22 cellular contexts compared by ENCODE assay signal in the genomic region with DNA sequence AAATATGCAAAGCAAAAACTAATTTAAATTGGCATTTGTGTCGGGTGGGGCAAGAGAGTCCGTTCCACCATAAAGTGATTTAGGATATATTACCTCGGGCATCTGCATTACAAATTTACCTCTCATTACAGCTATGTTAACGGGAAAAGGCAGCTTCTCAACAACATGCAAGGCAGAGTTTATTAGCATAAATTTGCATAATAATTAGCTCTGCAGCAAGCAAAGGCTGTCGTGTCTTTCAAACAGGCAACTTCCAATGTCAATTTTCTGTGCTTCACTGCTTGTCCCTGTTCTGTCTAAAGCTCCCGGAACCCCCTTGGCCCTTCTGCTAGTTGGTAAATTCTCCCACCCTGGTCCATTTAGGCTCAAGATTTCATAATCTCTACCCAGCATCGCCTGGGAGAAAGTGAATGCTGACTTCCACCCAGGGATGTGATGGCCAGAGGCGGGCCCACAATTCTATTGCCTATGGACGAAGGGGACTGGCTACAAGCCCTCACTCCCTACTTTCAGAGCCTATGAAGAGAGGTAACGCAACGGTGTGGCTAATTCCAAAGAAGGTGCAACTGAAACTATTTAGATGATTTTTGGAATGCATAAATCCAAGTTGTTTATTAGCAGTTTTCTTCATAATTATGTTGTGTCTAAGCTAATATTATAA.
DNase-seq lines count a peak whose midpoint lies in the region; FAIRE-seq and TF ChIP-seq lines count a peak whose summit lies in the region.
"Had no signal": no experiment of that assay in that cellular context is flagged by ENCODE, and none has a peak within 500 bp of the region (broad histone marks: within the 10 kb centered on the region; RNA-seq: fewer than 3 reads in every experiment).

No MANE protein-coding gene starts in this region.

- no peaks in the 10 kb centered on the region for H3K36me3 Mint-ChIP-seq in H9 (ENCODE audit: insufficient read depth in 1 of 3, low read depth in 3 of 3)

- no peak overlapping the region for H2AK5ac ChIP-seq in H9 (ENCODE audit: insufficient read length, low read length)

- H3K4me2 ChIP-seq in H9 (ENCODE audit: insufficient read depth, insufficient read length, low read length): peak overlapping the region; percentile 13
- H3K4me2 ChIP-seq: KMS-11 had no signal

- TF ChIP-seq POLR2A in GM12892 (IDR thresholded peaks at IDR 0.05; ENCODE audit: low read depth, low read length): no peak

- no peak overlapping the region for H3K23ac ChIP-seq in H9 (ENCODE audit: insufficient read length, low read depth, low read length)

- H3K18ac ChIP-seq in H9 (ENCODE audit: insufficient read length, low read depth, low read length): no peak overlapping the region

- peak overlapping the region; percentile 89 to 95 (median 94) for H3K27ac Mint-ChIP-seq in H9
- H3K27ac Mint-ChIP-seq: B cell; CD4-positive, alpha-beta T cell had no signal

- no peaks in the 10 kb centered on the region for H3K36me3 ChIP-seq in ES-I3 (ENCODE audit: insufficient read depth, low read length)
- no peaks in the 10 kb centered on the region for H3K36me3 ChIP-seq in iPS-15b (ENCODE audit: control insufficient read depth, insufficient read depth, low read length)

- H3K27me3 ChIP-seq in H9 (ENCODE audit: insufficient read depth, low read length) (no peaks in the 10 kb centered on the region), iPS-15b (ENCODE audit: control insufficient read depth, insufficient read depth, low read length) (no peaks in the 10 kb centered on the region)

- no peak overlapping the region for H2BK20ac ChIP-seq in H9 (ENCODE audit: low read depth, low read length, poor library complexity, severe bottlenecking)

- peak overlapping the region in 1 of 2 experiments; percentile 20; a peak in 1 of 5 replicates for H3K4me3 Mint-ChIP-seq in H9
- H3K4me3 Mint-ChIP-seq: B cell; CD4-positive, alpha-beta T cell had no signal

- H3K27me3 Mint-ChIP-seq in H9 (ENCODE audit: low read depth): peaks cover 16% of the 10 kb centered on the region

- H3K4me3 ChIP-seq in iPS-15b (ENCODE audit: low read depth, low read length): peak overlapping the region; percentile 18

- H4K5ac ChIP-seq in H9 (ENCODE audit: insufficient read length, low read depth, low read length): no peak overlapping the region

- H3K27ac ChIP-seq in H9 (ENCODE audit: insufficient read length, low read depth, low read length): no peak overlapping the region
- H3K27ac ChIP-seq: HL-60, KMS-11 had no signal

- H3K23me2 ChIP-seq in H9 (ENCODE audit: insufficient read length, low read depth, low read length, poor library complexity, severe bottlenecking): no peaks in the 10 kb centered on the region

- no peak overlapping the region for H3T11ph ChIP-seq in H9 (ENCODE audit: low read length)

- H4K20me1 ChIP-seq in H9 (ENCODE audit: control insufficient read depth, insufficient read depth, insufficient read length): no peaks in the 10 kb centered on the region

- no peak overlapping the region for H2BK15ac ChIP-seq in H9 (ENCODE audit: low read depth, low read length)

- peaks cover 9% of the 10 kb centered on the region for H3K4me1 ChIP-seq in ES-I3 (ENCODE audit: insufficient read depth, low read length)
- peaks cover 8% of the 10 kb centered on the region; the same call in 1 of the 2 replicates for H3K4me1 ChIP-seq in H9 (ENCODE audit: insufficient read depth, low read length)
- H3K4me1 ChIP-seq in iPS-15b (ENCODE audit: control insufficient read depth, insufficient read depth, low read length): peaks cover 11% of the 10 kb centered on the region

- no peak overlapping the region for H3K56ac ChIP-seq in H9 (ENCODE audit: insufficient read length, low read depth, low read length)

- DNase-seq in H9: peak; percentile 52
- peak; percentile 69 for DNase-seq in NCI-H526 treated with DMSO at 0.1 percent for 48 hours (lab: John Stamatoyannopoulos, UW)
- DNase-seq in AG08396 (ENCODE audit: low spot score): no peak
- DNase-seq in HUDEP-2 (lab: John Stamatoyannopoulos, UW; ENCODE audit: unreplicated experiment in 76 of 76): no peak
- no peak for DNase-seq in iPS-NIHi7 (ENCODE audit: extremely low spot score)
- no peak for DNase-seq in GM12892 (ENCODE audit: insufficient read length)
- DNase-seq: ACHN; C1 segment of cervical spinal cord; CD4-positive, alpha-beta T cell; DMS153; DMS79 treated with DMSO at 0.1 percent for 48 hours; EL; GDM1; GOT3 had no signal

- H3K4me1 Mint-ChIP-seq in H9: peaks cover 24 to 25% of the 10 kb centered on the region in 2 experiments
- H3K4me1 Mint-ChIP-seq: B cell had no signal

- H2BK120ac ChIP-seq in H9 (ENCODE audit: low read depth, low read length, poor library complexity, severe bottlenecking): no peak overlapping the region

- H4K8ac ChIP-seq in H9 (replicated peaks; ENCODE audit: insufficient read length, low read depth, low read length): no peak overlapping the region

- H2AFZ ChIP-seq in H9 (ENCODE audit: low read length): no peak overlapping the region

- TF ChIP-seq CTCF in H9 (conservative IDR thresholded peaks at IDR 0.05): no peak

- no peak overlapping the region for H4K91ac ChIP-seq in H9 (ENCODE audit: insufficient read length, low read depth, low read length)

- H3K79me1 ChIP-seq in H9 (ENCODE audit: insufficient read depth, low read depth, low read length, poor library complexity, severe bottlenecking): no peaks in the 10 kb centered on the region

- no peaks in the 10 kb centered on the region for H3K79me2 ChIP-seq in H9 (ENCODE audit: insufficient read depth, low read length)

- H3K9me3 ChIP-seq in ES-I3 (ENCODE audit: control insufficient read depth, insufficient read depth, low read length) (no peaks in the 10 kb centered on the region), H9 (ENCODE audit: control insufficient read depth, low read depth, low read length) (no peaks in the 10 kb centered on the region), iPS-15b (ENCODE audit: control insufficient read depth, insufficient read depth, low read length) (no peaks in the 10 kb centered on the region)

- FAIRE-seq in GM12892 (lab: Jason Lieb, UNC): no peak
- FAIRE-seq: D721Med, GM19239, HepG2 had no signal

- H3K4ac ChIP-seq in H9 (ENCODE audit: low read depth, low read length): no peak overlapping the region

- H3K14ac ChIP-seq in H9 (ENCODE audit: insufficient read depth, low read length): no peak overlapping the region

- no peaks in the 10 kb centered on the region for H3K9me3 Mint-ChIP-seq in H9
- H3K9me3 Mint-ChIP-seq: CD4-positive, alpha-beta T cell had no signal

- peak overlapping the region; percentile 35 for H3K9ac ChIP-seq in ES-I3 (ENCODE audit: low read depth, low read length)
- H3K9ac ChIP-seq in H9 (ENCODE audit: extremely low read depth, insufficient read length, low read length): no peak overlapping the region
- H3K9ac ChIP-seq in iPS-15b (ENCODE audit: low read depth, low read length): no peak overlapping the region
- H3K9ac ChIP-seq: KMS-11 had no signal

- WGBS in H9 (ENCODE audit: extremely low coverage, insufficient read length, low lambda C conversion rate): no CpG with 5 or more reads among the region's 11 CpGs

- H2BK5ac ChIP-seq in H9 (ENCODE audit: insufficient read length, low read length): no peak overlapping the region

- no peak overlapping the region for H2BK12ac ChIP-seq in H9 (ENCODE audit: insufficient read length, low read depth, low read length)

Comparison
In these comparisons a context has a peak if more than half of its experiments do, and no peak if none do; other contexts are left out.
1. DNase-seq: peak in H9 (single experiment) and NCI-H526 treated with DMSO at 0.1 percent for 48 hours (single experiment); none in AG08396 (single experiment), HUDEP-2 (0 of 76), iPS-NIHi7 (single experiment) and GM12892 (single experiment).